In genomic region chr14:104436047-104436531, GRCh38 we compare ENCODE assay signal across 8 cellular contexts.
DNase-seq lines count a peak whose midpoint lies in the region; ATAC-seq and TF ChIP-seq lines count a peak whose summit lies in the region.

No MANE protein-coding gene starts in this region.

- H3K4me3 ChIP-seq in AG10803 (ENCODE audit: low read length) (no peak overlapping the region), muscle layer of duodenum (ENCODE audit: low read depth in 1 of 2, low read length in 2 of 2) (peak overlapping the region; percentile 30 to 55), WERI-Rb-1 (ENCODE audit: low read depth, low read length) (no peak overlapping the region)

- ATAC-seq in esophagus mucosa (peak; percentile 37), HG02588 (IDR thresholded peaks at IDR 0.05; ENCODE audit: unreplicated experiment) (no peak)

- H3K27me3 ChIP-seq in muscle layer of duodenum (ENCODE audit: low read depth, low read length) (no peaks in the 10 kb centered on the region), WERI-Rb-1 (ENCODE audit: insufficient read depth, low read depth, severe bottlenecking) (no peaks in the 10 kb centered on the region)

- peaks cover 0 to 12% of the 10 kb centered on the region in 2 donors for H3K4me1 ChIP-seq in muscle layer of duodenum (ENCODE audit: control insufficient read depth in 1 of 2, insufficient read depth in 2 of 2, low read length in 2 of 2)

- H3K27ac ChIP-seq in muscle layer of duodenum (ENCODE audit: low read length) = no peak overlapping the region
- no peak overlapping the region for H3K27ac ChIP-seq in WERI-Rb-1

- TF ChIP-seq CTCF in AG10803 (conservative IDR thresholded peaks at IDR 0.05; ENCODE audit: low read length) = no peak
- no peak for TF ChIP-seq CTCF in WERI-Rb-1 (IDR thresholded peaks at IDR 0.05; ENCODE audit: low read depth, low read length)

- no peaks in the 10 kb centered on the region for H3K9me3 ChIP-seq in muscle layer of duodenum (ENCODE audit: control insufficient read depth in 1 of 2, low read length in 2 of 2)
- H3K9me3 ChIP-seq in WERI-Rb-1 (ENCODE audit: severe bottlenecking) = no peaks in the 10 kb centered on the region

- H3K36me3 ChIP-seq in muscle layer of duodenum (ENCODE audit: control insufficient read depth in 1 of 2, insufficient read depth in 2 of 2, low read length in 2 of 2) = no peaks in the 10 kb centered on the region
- H3K36me3 ChIP-seq in WERI-Rb-1 = no peaks in the 10 kb centered on the region

- DNase-seq in AG10803 (ENCODE audit: low read depth) (peak; percentile 24), Kasumi-1 (lab: John Stamatoyannopoulos, UW) (peak; percentile 15 to 34), NCI-H1092 treated with DMSO at 0.1 percent for 48 hours (lab: John Stamatoyannopoulos, UW) (no peak), RKO (ENCODE audit: low spot score) (no peak), WERI-Rb-1 (no peak)

Comparison
In these comparisons a context has a peak if more than half of its experiments do, and no peak if none do; other contexts are left out.
1. DNase-seq: peak in AG10803 (single experiment) and Kasumi-1 (2 of 2); none in NCI-H1092 treated with DMSO at 0.1 percent for 48 hours (single experiment), RKO (single experiment) and WERI-Rb-1 (single experiment).
2. H3K4me3 ChIP-seq: peak in muscle layer of duodenum (2 of 2); none in AG10803 (single experiment) and WERI-Rb-1 (single experiment).